19 cellular contexts compared by ENCODE assay signal in the genomic region with DNA sequence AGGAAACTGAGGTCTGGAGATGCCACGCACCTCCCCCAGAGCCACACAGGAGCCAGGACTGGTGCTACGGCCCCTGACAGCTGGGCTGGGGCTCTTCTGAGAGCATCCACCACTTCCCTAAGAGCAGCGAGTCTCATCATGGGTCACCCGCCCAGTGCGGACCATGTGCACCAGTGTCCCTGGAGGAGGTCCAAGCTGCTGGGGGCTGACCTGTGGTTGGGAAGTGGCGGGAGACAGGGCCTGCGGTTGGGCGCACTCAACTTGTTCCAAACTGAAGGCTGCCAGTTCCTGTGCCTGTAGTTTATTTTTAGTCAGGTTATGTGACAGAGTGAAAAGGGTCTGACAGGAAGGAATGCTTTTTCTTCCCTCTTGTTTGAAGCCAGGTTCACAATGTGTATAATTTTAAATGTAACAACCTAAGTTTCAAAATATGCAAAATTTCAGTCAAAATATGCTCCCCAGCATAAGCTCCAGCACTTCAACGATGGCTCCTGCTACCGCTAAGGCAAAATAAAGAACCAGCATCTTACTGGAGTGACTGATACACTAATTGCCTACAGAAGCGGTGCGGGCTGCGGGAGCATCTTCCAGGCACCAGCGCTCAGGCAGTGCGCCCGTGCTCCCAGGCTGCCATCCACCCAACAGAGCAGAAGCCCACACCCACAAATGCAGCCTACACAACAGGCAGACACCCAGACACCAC. TPM values are rescaled to one million over a fixed set of nuclear protein-coding genes. Genes with fewer than 3 reads are reported as not detected.
A peak's percentile ranks its signal among the peaks of the same experiment; 100 is the strongest.
DNase-seq lines count a peak whose midpoint lies in the region; ATAC-seq, FAIRE-seq and TF ChIP-seq lines count a peak whose summit lies in the region.
"Had no signal": no experiment of that assay in that cellular context is flagged by ENCODE, and none has a peak within 500 bp of the region (broad histone marks: within the 10 kb centered on the region; RNA-seq: fewer than 3 reads in every experiment).

No MANE protein-coding gene starts in this region.

- H4K20me1 ChIP-seq in osteoblast (ENCODE audit: insufficient read depth, low read length), result peaks cover 44% of the 10 kb centered on the region

- H3K9me3 ChIP-seq in osteoblast (ENCODE audit: low read depth, low read length), result no peaks in the 10 kb centered on the region

- peaks cover 27% of the 10 kb centered on the region for H3K36me3 ChIP-seq in osteoblast (ENCODE audit: insufficient read depth, low read length)

- no peak overlapping the region for H3K4me3 ChIP-seq in osteoblast (ENCODE audit: insufficient read depth, low read length)

- H3K4me1 ChIP-seq in osteoblast (ENCODE audit: insufficient read depth, low read length), result no peaks in the 10 kb centered on the region

- no peak for ATAC-seq in GM19463 (IDR thresholded peaks at IDR 0.05; ENCODE audit: unreplicated experiment)
- ATAC-seq in HG02678 (IDR thresholded peaks at IDR 0.05; ENCODE audit: unreplicated experiment), result no peak
- ATAC-seq in HG03378 (IDR thresholded peaks at IDR 0.05; ENCODE audit: unreplicated experiment), result no peak
- ATAC-seq: activated naive CD4-positive, alpha-beta T cell treated with anti-CD3 and anti-CD28 coated beads, Interleukin-2, amount 50 U/mL, for 72 hours; effector memory CD8-positive, alpha-beta T cell; natural killer cell had no signal

- FAIRE-seq in RCC 7860 (lab: Jason Lieb, UNC), result peak; percentile 8

- no peak for TF ChIP-seq CTCF in osteoblast (IDR thresholded peaks at IDR 0.05; ENCODE audit: extremely low read depth, low read depth, low read length)

- DNase-seq in Daoy (ENCODE audit: low read depth) (peak; percentile 88), RCC 7860 (ENCODE audit: low spot score) (peak; percentile 42), globus pallidus (ENCODE audit: low spot score) (peak; percentile 29), osteoblast (ENCODE audit: insufficient read length, low spot score, missing footprints) (peak; percentile 76)
- no peak for DNase-seq in activated effector memory CD4-positive, alpha-beta T cell treated with Interleukin-2 at 50 U/mL for 16 hours
- DNase-seq: activated CD4-positive, alpha-beta T cell treated with anti-CD3 and anti-CD28 coated beads for 4 hours; effector memory CD8-positive, alpha-beta T cell; natural killer cell; NCI-H1105; NCI-H774; RPMI8226 had no signal

- no peak overlapping the region for H2AFZ ChIP-seq in osteoblast (ENCODE audit: low read length)

- no peak overlapping the region for H3K4me2 ChIP-seq in osteoblast (ENCODE audit: insufficient read depth, low read length)

- no peak overlapping the region for H3K27ac ChIP-seq in osteoblast (ENCODE audit: low read depth, low read length)

- no peaks in the 10 kb centered on the region for H3K79me2 ChIP-seq in osteoblast (ENCODE audit: insufficient read depth, low read length)

- H3K27me3 ChIP-seq in osteoblast (ENCODE audit: insufficient read depth, low read length), result peaks cover under 1% of the 10 kb centered on the region

RNA-seq across cellular contexts. Expression of a gene that starts 14.8 kb away (rescaled TPM):
- total RNA-seq in Daoy (2014; rRNA removed; shearing (Covaris generic)), result not detected in 2 replicates
- not detected in 2 replicates for total RNA-seq in osteoblast
- total RNA-seq: activated naive CD4-positive, alpha-beta T cell treated with anti-CD3 and anti-CD28 coated beads, Interleukin-2, amount 50 U/mL, for 72 hours; fibroblast of villous mesenchyme; liver; natural killer cell; pulmonary artery endothelial cell; T-helper 1 cell treated with Interleukin-12 subunit alpha and Interleukin-12 subunit beta and Interleukin-4 antibody, amounts not matched to agents 30 ng/mL and 1 ng/mL, for 36 hours had no signal
